Comparison of ENCODE assay signal across 7 cellular contexts in the genomic region with DNA sequence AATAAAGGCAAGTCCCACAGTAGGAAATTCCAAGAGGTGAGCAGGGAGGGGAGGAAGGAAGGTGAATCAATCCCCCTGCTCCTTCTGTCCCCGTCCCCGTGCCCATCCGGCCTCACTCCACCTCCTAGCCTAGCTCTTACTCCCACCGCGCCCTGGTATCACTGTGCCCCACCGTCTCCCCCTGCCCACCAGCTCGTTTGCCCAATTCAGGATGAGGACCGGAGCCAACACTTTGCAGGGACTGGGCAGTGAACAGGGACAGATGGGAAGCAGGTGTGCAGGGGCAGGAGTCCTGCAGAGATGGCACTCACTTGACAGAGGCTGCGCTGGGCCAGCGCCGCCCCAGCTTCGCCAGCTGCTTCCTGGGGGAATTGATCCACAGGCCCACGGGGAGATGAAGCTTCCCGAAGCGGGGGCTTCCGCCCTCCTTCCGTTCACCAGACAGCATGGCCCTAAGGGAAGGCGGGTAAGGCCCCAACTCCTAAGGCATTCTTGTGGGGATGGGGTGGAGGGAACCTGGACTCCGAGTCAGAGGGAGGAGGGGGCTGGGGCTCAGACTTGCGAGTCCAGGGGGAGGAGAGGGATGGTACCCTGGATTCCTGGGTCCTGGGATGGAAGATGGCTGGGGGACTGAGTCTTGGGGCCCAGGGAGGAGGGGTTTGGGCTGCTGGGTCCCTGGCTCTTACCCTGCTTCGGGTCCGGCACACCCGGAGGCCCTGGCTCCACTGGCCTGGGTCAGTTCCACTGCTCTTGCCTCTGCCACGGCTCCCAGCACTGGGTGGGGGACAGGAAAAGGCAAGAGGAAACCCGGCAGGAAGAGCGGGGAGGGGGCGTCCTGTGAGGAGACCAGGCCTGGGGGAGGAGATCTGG. TPM values are rescaled to one million over a fixed set of nuclear protein-coding genes. Genes with fewer than 3 reads are reported as not detected.
DNase-seq lines count a peak whose midpoint lies in the region; ATAC-seq and TF ChIP-seq lines count a peak whose summit lies in the region.

A gene with protein sequence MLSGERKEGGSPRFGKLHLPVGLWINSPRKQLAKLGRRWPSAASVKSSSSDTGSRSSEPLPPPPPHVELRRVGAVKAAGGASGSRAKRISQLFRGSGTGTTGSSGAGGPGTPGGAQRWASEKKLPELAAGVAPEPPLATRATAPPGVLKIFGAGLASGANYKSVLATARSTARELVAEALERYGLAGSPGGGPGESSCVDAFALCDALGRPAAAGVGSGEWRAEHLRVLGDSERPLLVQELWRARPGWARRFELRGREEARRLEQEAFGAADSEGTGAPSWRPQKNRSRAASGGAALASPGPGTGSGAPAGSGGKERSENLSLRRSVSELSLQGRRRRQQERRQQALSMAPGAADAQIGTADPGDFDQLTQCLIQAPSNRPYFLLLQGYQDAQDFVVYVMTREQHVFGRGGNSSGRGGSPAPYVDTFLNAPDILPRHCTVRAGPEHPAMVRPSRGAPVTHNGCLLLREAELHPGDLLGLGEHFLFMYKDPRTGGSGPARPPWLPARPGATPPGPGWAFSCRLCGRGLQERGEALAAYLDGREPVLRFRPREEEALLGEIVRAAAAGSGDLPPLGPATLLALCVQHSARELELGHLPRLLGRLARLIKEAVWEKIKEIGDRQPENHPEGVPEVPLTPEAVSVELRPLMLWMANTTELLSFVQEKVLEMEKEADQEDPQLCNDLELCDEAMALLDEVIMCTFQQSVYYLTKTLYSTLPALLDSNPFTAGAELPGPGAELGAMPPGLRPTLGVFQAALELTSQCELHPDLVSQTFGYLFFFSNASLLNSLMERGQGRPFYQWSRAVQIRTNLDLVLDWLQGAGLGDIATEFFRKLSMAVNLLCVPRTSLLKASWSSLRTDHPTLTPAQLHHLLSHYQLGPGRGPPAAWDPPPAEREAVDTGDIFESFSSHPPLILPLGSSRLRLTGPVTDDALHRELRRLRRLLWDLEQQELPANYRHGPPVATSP (minus strand): TSS at position 776 of the 870 bp plus-strand sequence. CDS start 328 bp downstream, at position 448.

- H3K9me3 ChIP-seq in breast epithelium (no peaks in the 10 kb centered on the region), left lung (no peaks in the 10 kb centered on the region), suprapubic skin (no peaks in the 10 kb centered on the region)

- TF ChIP-seq CTCF in breast epithelium (IDR thresholded peaks at IDR 0.05) (no peak), left lung (IDR thresholded peaks at IDR 0.05) (no peak), suprapubic skin (IDR thresholded peaks at IDR 0.05) (no peak)

- H3K36me3 ChIP-seq in breast epithelium (no peaks in the 10 kb centered on the region), left lung (no peaks in the 10 kb centered on the region), suprapubic skin (no peaks in the 10 kb centered on the region)

- H3K27ac ChIP-seq in breast epithelium: peak within 1 kb of the TSS; percentile 76
- H3K27ac ChIP-seq in left lung: peak within 1 kb of the TSS; percentile 73 to 74
- peak within 1 kb of the TSS; percentile 69 for H3K27ac ChIP-seq in suprapubic skin

- DNase-seq in NCI-H146 treated with DMSO at 0.1 percent for 48 hours (lab: John Stamatoyannopoulos, UW; ENCODE audit: unreplicated experiment) (peak; percentile 44), breast epithelium (ENCODE audit: low spot score in 2 of 2) (no peak), left lung (peak in 1 of 2 donors; percentile 76), suprapubic skin (ENCODE audit: low spot score in 2 of 2) (no peak), T-helper 1 cell (no peak)
- no peak for DNase-seq in activated CD4-positive, alpha-beta T cell treated with anti-CD3 and anti-CD28 coated beads for 1 hour

- 56% methylated on average over 26 of the region's 27 CpGs for WGBS in suprapubic skin

- no peaks in the 10 kb centered on the region for H3K27me3 ChIP-seq in breast epithelium
- H3K27me3 ChIP-seq in left lung: peaks cover 5 to 27% of the 10 kb centered on the region in 2 donors
- no peaks in the 10 kb centered on the region for H3K27me3 ChIP-seq in suprapubic skin

- no peaks in the 10 kb centered on the region for H3K4me1 ChIP-seq in breast epithelium
- peaks cover 4 to 17% of the 10 kb centered on the region in 2 donors for H3K4me1 ChIP-seq in left lung
- peaks cover 37% of the 10 kb centered on the region for H3K4me1 ChIP-seq in suprapubic skin

- TF ChIP-seq EP300 in suprapubic skin (IDR thresholded peaks at IDR 0.05): no peak

- ATAC-seq in left lung (peak; percentile 2), HG03457 (IDR thresholded peaks at IDR 0.05; ENCODE audit: unreplicated experiment) (no peak)

- intact Hi-C loops in breast epithelium (cut with DNase I; ENCODE audit: low total_unique reads): no loop called here
- intact Hi-C loops in left lung (cut with DNase I): no loop called here

- no peak for TF ChIP-seq POLR2A in breast epithelium (IDR thresholded peaks at IDR 0.05)
- no peak for TF ChIP-seq POLR2A in suprapubic skin (IDR thresholded peaks at IDR 0.05)

- H3K4me3 ChIP-seq in breast epithelium (peak within 1 kb of the TSS; percentile 50 to 81 (median 68)), left lung (peak within 1 kb of the TSS; percentile 41 to 56), suprapubic skin (peak within 1 kb of the TSS; percentile 61)

RNA-seq across cellular contexts. Expression of the gene that starts here (rescaled TPM):
- total RNA-seq in breast epithelium (10 to 100 TPM in 2 of 3 donors, 1 to 10 TPM in 1; 7.7 to 28.2 (median 10.7) TPM), left lung (10 to 100 TPM; 15.0 to 25.4 TPM), suprapubic skin (10 to 100 TPM in 1 of 4 donors, 1 to 10 TPM in 3; 5.1 to 16.1 (median 6.5) TPM)
